ENCODE assay signal across 21 cellular contexts in the genomic region with DNA sequence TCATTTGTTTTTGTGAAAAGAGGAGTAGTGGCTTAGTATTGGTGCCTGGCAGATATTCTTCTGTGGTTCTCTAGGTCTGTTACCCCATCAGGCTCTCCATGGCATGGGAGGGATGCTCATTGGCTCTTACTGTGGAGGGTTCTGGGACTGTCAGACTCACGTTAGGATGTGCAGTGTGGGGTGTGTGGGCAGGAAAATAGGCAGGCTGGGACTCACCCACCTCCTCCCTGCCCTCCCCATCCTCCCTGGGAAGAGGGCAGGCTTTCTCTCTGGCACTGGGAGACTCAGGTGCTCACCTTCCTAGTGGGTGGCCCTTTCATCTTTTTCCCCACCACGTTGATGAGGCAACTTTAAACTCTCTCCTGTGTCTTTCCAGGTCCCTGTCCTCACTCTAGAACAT. TPM values are rescaled to one million over a fixed set of nuclear protein-coding genes. Genes with fewer than 3 reads are reported as not detected.
DNase-seq lines count a peak whose midpoint lies in the region; ATAC-seq and TF ChIP-seq lines count a peak whose summit lies in the region.
"Had no signal": no experiment of that assay in that cellular context is flagged by ENCODE, and none has a peak within 500 bp of the region (broad histone marks: within the 10 kb centered on the region; RNA-seq: fewer than 3 reads in every experiment).

No MANE protein-coding gene starts in this region.

- H3K9me3 ChIP-seq in HEK293 (ENCODE audit: control insufficient read depth, insufficient read depth, low read depth, low read length) = peaks cover 2% of the 10 kb centered on the region; the same call in 1 of the 2 replicates
- H3K9me3 ChIP-seq in neuronal stem cell (replicated peaks in 1 of 2; ENCODE audit: control insufficient read depth in 2 of 2, insufficient read depth in 1 of 2, low read depth in 1 of 2, low read length in 2 of 2) = no peaks in the 10 kb centered on the region
- no peaks in the 10 kb centered on the region for H3K9me3 ChIP-seq in trophoblast cell (ENCODE audit: insufficient read depth, low read depth, low read length)
- H3K9me3 ChIP-seq: BE2C, BLaER1 had no signal

- no peak overlapping the region for H4K12ac ChIP-seq in trophoblast cell (ENCODE audit: low read depth, low read length)

- H4K91ac ChIP-seq in neuronal stem cell (ENCODE audit: low read depth, low read length, poor library complexity) = no peak overlapping the region
- H4K91ac ChIP-seq in trophoblast cell (ENCODE audit: low read depth, low read length) = no peak overlapping the region

- H3K4ac ChIP-seq in neuronal stem cell (ENCODE audit: low read length) = no peak overlapping the region
- H3K4ac ChIP-seq in trophoblast cell (ENCODE audit: low read depth, low read length) = no peak overlapping the region

- no peak for ATAC-seq in HG03571 (IDR thresholded peaks at IDR 0.05; ENCODE audit: unreplicated experiment)

- H3K27ac ChIP-seq in HEK293 (ENCODE audit: extremely low read depth, low read depth, low read length) (no peak overlapping the region), neuronal stem cell (replicated peaks; ENCODE audit: low read length) (no peak overlapping the region), trophoblast cell (ENCODE audit: low read depth, low read length) (no peak overlapping the region)
- H3K27ac ChIP-seq: BLaER1 had no signal

- H3K4me3 ChIP-seq in HEK293 (ENCODE audit: low read depth, low read length) = no peak overlapping the region
- no peak overlapping the region for H3K4me3 ChIP-seq in neuronal stem cell (ENCODE audit: low read length in 2 of 2)
- no peak overlapping the region for H3K4me3 ChIP-seq in trophoblast cell (ENCODE audit: low read depth, low read length)
- H3K4me3 ChIP-seq: BLaER1 had no signal

- H3K9ac ChIP-seq in neuronal stem cell (ENCODE audit: low read depth, low read length, poor library complexity) = no peak overlapping the region
- H3K9ac ChIP-seq in trophoblast cell (ENCODE audit: low read length) = peak overlapping the region; percentile 0
- H3K9ac ChIP-seq: BLaER1 had no signal

- no peak overlapping the region for H3K14ac ChIP-seq in neuronal stem cell (ENCODE audit: low read length)
- H3K14ac ChIP-seq in trophoblast cell (ENCODE audit: low read length) = no peak overlapping the region

- H3K4me2 ChIP-seq in neuronal stem cell (ENCODE audit: insufficient read depth, low read length, poor library complexity, severe bottlenecking) (no peak overlapping the region), trophoblast cell (ENCODE audit: low read length) (no peak overlapping the region)
- H3K4me2 ChIP-seq: BLaER1 had no signal

- H3K27me3 ChIP-seq in neuronal stem cell (ENCODE audit: control insufficient read depth in 3 of 3, insufficient read depth in 3 of 3, low read depth in 1 of 3, low read length in 3 of 3) = no peaks in the 10 kb centered on the region
- no peaks in the 10 kb centered on the region for H3K27me3 ChIP-seq in trophoblast cell (ENCODE audit: insufficient read depth, low read length)
- H3K27me3 ChIP-seq: BE2C, BLaER1 had no signal

- H3K23ac ChIP-seq in neuronal stem cell (ENCODE audit: low read depth, low read length, poor library complexity) (peak overlapping the region; percentile 53), trophoblast cell (ENCODE audit: low read length) (no peak overlapping the region)

- DNase-seq in ecto neural progenitor cell (ENCODE audit: low spot score) (peak; percentile 15), neuronal stem cell (ENCODE audit: low spot score) (no peak), trophoblast cell (no peak), RKO (ENCODE audit: low spot score) (no peak), NCI-H82 (lab: John Stamatoyannopoulos, UW) (no peak)
- DNase-seq: 8988T; ACHN; BE2C; C1 segment of cervical spinal cord; Calu3; CD4-positive, alpha-beta memory T cell; CD4-positive, CD25-positive, alpha-beta regulatory T cell; CD8-positive, alpha-beta memory T cell; COR-L47; DMS79 treated with DMSO at 0.1 percent for 48 hours; GF-D8 had no signal

- H2BK120ac ChIP-seq in neuronal stem cell (ENCODE audit: low read depth, low read length) = no peak overlapping the region
- H2BK120ac ChIP-seq in trophoblast cell (ENCODE audit: insufficient read depth, low read length, poor library complexity) = no peak overlapping the region

- H3K4me1 ChIP-seq in HEK293 (ENCODE audit: control insufficient read depth, insufficient read depth, low read length) = no peaks in the 10 kb centered on the region
- no peaks in the 10 kb centered on the region for H3K4me1 ChIP-seq in neuronal stem cell (ENCODE audit: control insufficient read depth in 2 of 2, insufficient read depth in 1 of 2, low read depth in 1 of 2, low read length in 2 of 2)
- no peaks in the 10 kb centered on the region for H3K4me1 ChIP-seq in trophoblast cell (ENCODE audit: control insufficient read depth in 1 of 2, insufficient read depth in 2 of 2, low read length in 2 of 2)
- H3K4me1 ChIP-seq: BE2C, BLaER1 had no signal

- H2BK12ac ChIP-seq in neuronal stem cell (ENCODE audit: low read length) (no peak overlapping the region), trophoblast cell (ENCODE audit: low read length) (no peak overlapping the region)

- H4K8ac ChIP-seq in neuronal stem cell (ENCODE audit: low read depth, low read length) (no peak overlapping the region), trophoblast cell (ENCODE audit: low read depth, low read length) (no peak overlapping the region)

- H2BK5ac ChIP-seq in neuronal stem cell (ENCODE audit: low read length) (no peak overlapping the region), trophoblast cell (ENCODE audit: low read depth, low read length, poor library complexity) (no peak overlapping the region)

- CTCF ChIA-PET in HEK293 (lab: Yijun Ruan, JAX) = interaction anchor here (0.6 to 1.9 kb wide), 5 partner anchors 10 to 233 kb away, joined by 3 to 8 read pairs (median 5); no protein-coding TSS in a partner anchor

- H2AK5ac ChIP-seq in neuronal stem cell (ENCODE audit: low read depth, low read length) (no peak overlapping the region), trophoblast cell (ENCODE audit: low read length) (no peak overlapping the region)

- H3K36me3 ChIP-seq in HEK293 (ENCODE audit: control insufficient read depth in 2 of 2, insufficient read depth in 1 of 2, low read length in 2 of 2) = peaks cover 0 to 7% of the 10 kb centered on the region in 2 experiments; a peak in 2 of 3 replicates
- no peaks in the 10 kb centered on the region for H3K36me3 ChIP-seq in neuronal stem cell (replicated peaks in 1 of 2; ENCODE audit: control insufficient read depth in 2 of 2, insufficient read depth in 2 of 2, low read length in 2 of 2)
- no peaks in the 10 kb centered on the region for H3K36me3 ChIP-seq in trophoblast cell (ENCODE audit: control insufficient read depth in 1 of 2, insufficient read depth in 2 of 2, low read length in 2 of 2)
- H3K36me3 ChIP-seq: BE2C, BLaER1 had no signal

- peak overlapping the region; percentile 32 for H3K18ac ChIP-seq in neuronal stem cell (ENCODE audit: low read length)
- H3K18ac ChIP-seq in trophoblast cell (ENCODE audit: low read length) = no peak overlapping the region

- POLR2A ChIA-PET in HEK293 (lab: Yijun Ruan, JAX) = interaction anchor here (0.6 to 0.7 kb wide), 3 partner anchors 10 to 79 kb away, joined by 6 to 9 read pairs (median 7); no protein-coding TSS in a partner anchor

- no peak overlapping the region for H2BK15ac ChIP-seq in neuronal stem cell (ENCODE audit: low read length)

- H3K79me1 ChIP-seq in neuronal stem cell (ENCODE audit: low read depth, low read length) = no peaks in the 10 kb centered on the region
- no peaks in the 10 kb centered on the region for H3K79me1 ChIP-seq in trophoblast cell (ENCODE audit: low read length)

- H3K79me2 ChIP-seq in trophoblast cell (ENCODE audit: control insufficient read depth, insufficient read depth, low read length, poor library complexity) = no peaks in the 10 kb centered on the region

- WGBS in neuronal stem cell (ENCODE audit: extremely low coverage in 2 of 2, insufficient read length in 2 of 2, insufficient replicate concordance in 1 of 2), 2 donors = no CpG with 5 or more reads among the region's 2 CpGs
- no CpG with 5 or more reads among the region's 2 CpGs for WGBS in trophoblast cell (ENCODE audit: extremely low coverage, insufficient coverage, insufficient read length)

- TF ChIP-seq CTCF in HEK293 (tag by site-specific recombination; IDR thresholded peaks at IDR 0.05) = no peak

- H2AFZ ChIP-seq in neuronal stem cell (ENCODE audit: low read length) = no peak overlapping the region
- H2AFZ ChIP-seq in trophoblast cell (ENCODE audit: insufficient read depth, low read length, poor library complexity) = no peak overlapping the region

TF ChIP-seq in HEK293, 187 proteins besides CTCF, POLR2A, EP300 and RAD21:
- peak; percentile 61 for TF ChIP-seq ZFHX2 (tag by site-specific recombination; conservative IDR thresholded peaks at IDR 0.05)
- TF ChIP-seq ZNF792 (tag by site-specific recombination; IDR thresholded peaks at IDR 0.05) = no peak
- peak; percentile 50; the same call in 1 of the 2 replicates for TF ChIP-seq EGR2 (tag by site-specific recombination; IDR thresholded peaks at IDR 0.05; ENCODE audit: low read depth)

RNA-seq across cellular contexts. Expression of a gene that starts 44.2 kb away (rescaled TPM):
- 0.35 TPM for polyA plus RNA-seq in neuronal stem cell (2013, experiment 1 of 2)
- polyA plus RNA-seq in neuronal stem cell (2013, experiment 2 of 2) = 0.44 TPM
- 0.01 TPM in 1 of 2 replicates, not detected in the other for polyA plus RNA-seq in trophoblast cell (2013)
- polyA plus RNA-seq: AG04450; CD14-positive monocyte; CD4-positive, alpha-beta memory T cell; CD8-positive, alpha-beta memory T cell had no signal
